Comparison of ENCODE assay signal across 4 cellular contexts in the genomic region with DNA sequence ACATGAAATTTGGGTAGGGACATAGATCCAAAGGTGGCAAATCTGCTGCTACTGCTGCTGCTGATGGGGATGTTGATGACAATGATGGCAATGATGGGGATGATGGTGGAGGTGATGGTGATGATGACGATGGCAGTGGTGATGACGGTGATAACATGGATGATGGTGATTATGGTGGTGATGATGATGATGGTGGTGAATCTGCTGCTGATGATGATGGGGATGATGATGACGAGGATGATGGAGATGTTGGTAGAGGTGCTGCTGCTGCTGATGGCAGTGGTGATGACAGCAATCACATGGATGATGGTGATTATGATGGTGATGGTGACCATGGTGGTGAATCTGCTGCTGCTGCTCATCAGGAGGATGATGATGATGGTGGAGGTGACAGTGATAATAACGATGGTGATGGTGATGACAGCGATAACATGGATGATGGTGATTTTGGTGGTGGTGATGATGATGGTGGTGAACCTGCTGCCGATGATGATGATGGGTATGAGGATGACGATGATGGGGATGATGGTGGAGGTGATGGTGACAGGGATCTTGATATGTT.
TF ChIP-seq lines count a peak whose summit lies in the region.

No MANE protein-coding gene starts in this region.

TF ChIP-seq in HEK293, 187 proteins besides CTCF, POLR2A, EP300 and RAD21 (continues in another document):
- TF ChIP-seq ZNF114 (tag by site-specific recombination; IDR thresholded peaks at IDR 0.05) (no peak), ZNF248 (tag by site-specific recombination; IDR thresholded peaks at IDR 0.05) (peak; percentile 32; the same call in 1 of the 2 replicates), MEIS1 (CRISPR knock-in tag; IDR thresholded peaks at IDR 0.05; ENCODE audit: borderline replicate concordance) (no peak), ZNF514 (tag by site-specific recombination; IDR thresholded peaks at IDR 0.05) (0 out of 2 replicates have a peak, but pooled peaks have one; percentile 20), ZNF621 (tag by site-specific recombination; IDR thresholded peaks at IDR 0.05) (0 out of 2 replicates have a peak, but pooled peaks have one; percentile 27), ZNF571 (tag by site-specific recombination; IDR thresholded peaks at IDR 0.05) (peak; percentile 18; the same call in 1 of the 2 replicates), ZNF292 (tag by site-specific recombination; IDR thresholded peaks at IDR 0.05; ENCODE audit: borderline replicate concordance, low read depth) (no peak), SALL2 (tag by site-specific recombination; IDR thresholded peaks at IDR 0.05; ENCODE audit: borderline replicate concordance) (0 out of 2 replicates have a peak, but pooled peaks have one; percentile 83)
- TF ChIP-seq, protein P1, sequence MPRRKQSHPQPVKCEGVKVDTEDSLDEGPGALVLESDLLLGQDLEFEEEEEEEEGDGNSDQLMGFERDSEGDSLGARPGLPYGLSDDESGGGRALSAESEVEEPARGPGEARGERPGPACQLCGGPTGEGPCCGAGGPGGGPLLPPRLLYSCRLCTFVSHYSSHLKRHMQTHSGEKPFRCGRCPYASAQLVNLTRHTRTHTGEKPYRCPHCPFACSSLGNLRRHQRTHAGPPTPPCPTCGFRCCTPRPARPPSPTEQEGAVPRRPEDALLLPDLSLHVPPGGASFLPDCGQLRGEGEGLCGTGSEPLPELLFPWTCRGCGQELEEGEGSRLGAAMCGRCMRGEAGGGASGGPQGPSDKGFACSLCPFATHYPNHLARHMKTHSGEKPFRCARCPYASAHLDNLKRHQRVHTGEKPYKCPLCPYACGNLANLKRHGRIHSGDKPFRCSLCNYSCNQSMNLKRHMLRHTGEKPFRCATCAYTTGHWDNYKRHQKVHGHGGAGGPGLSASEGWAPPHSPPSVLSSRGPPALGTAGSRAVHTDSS (tag by site-specific recombination; IDR thresholded peaks at IDR 0.05) = peak; percentile 95
- TF ChIP-seq, protein P2, sequence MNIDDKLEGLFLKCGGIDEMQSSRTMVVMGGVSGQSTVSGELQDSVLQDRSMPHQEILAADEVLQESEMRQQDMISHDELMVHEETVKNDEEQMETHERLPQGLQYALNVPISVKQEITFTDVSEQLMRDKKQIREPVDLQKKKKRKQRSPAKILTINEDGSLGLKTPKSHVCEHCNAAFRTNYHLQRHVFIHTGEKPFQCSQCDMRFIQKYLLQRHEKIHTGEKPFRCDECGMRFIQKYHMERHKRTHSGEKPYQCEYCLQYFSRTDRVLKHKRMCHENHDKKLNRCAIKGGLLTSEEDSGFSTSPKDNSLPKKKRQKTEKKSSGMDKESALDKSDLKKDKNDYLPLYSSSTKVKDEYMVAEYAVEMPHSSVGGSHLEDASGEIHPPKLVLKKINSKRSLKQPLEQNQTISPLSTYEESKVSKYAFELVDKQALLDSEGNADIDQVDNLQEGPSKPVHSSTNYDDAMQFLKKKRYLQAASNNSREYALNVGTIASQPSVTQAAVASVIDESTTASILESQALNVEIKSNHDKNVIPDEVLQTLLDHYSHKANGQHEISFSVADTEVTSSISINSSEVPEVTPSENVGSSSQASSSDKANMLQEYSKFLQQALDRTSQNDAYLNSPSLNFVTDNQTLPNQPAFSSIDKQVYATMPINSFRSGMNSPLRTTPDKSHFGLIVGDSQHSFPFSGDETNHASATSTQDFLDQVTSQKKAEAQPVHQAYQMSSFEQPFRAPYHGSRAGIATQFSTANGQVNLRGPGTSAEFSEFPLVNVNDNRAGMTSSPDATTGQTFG (tag by site-specific recombination; IDR thresholded peaks at IDR 0.05; ENCODE audit: borderline replicate concordance) = 0 out of 2 replicates have a peak, but pooled peaks have one; percentile 10

TF ChIP-seq in IMR-90, 13 proteins besides CTCF, POLR2A, EP300 and RAD21:
- TF ChIP-seq, protein P3, sequence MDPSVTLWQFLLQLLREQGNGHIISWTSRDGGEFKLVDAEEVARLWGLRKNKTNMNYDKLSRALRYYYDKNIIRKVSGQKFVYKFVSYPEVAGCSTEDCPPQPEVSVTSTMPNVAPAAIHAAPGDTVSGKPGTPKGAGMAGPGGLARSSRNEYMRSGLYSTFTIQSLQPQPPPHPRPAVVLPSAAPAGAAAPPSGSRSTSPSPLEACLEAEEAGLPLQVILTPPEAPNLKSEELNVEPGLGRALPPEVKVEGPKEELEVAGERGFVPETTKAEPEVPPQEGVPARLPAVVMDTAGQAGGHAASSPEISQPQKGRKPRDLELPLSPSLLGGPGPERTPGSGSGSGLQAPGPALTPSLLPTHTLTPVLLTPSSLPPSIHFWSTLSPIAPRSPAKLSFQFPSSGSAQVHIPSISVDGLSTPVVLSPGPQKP (IDR thresholded peaks at IDR 0.05; ENCODE audit: borderline replicate concordance, low read depth, low read length) = no peak

TF ChIP-seq in H1, 55 proteins besides CTCF, POLR2A, EP300 and RAD21:
- TF ChIP-seq KDM1A (IDR thresholded peaks at IDR 0.05; ENCODE audit: borderline replicate concordance, low read length) (no peak), ASH2L (IDR thresholded peaks at IDR 0.05; ENCODE audit: low read length) (no peak), CBX5 (IDR thresholded peaks at IDR 0.05; ENCODE audit: low read depth, low read length) (no peak), BACH1 (IDR thresholded peaks at IDR 0.05; ENCODE audit: low read length) (no peak)
TF ChIP-seq in H1: peak in this region for 0.

TF ChIP-seq in GM23338, 12 proteins besides CTCF, POLR2A, EP300 and RAD21:
- TF ChIP-seq EZH2 (IDR thresholded peaks at IDR 0.05; ENCODE audit: low read depth, unreplicated experiment) (no peak), ZNF331 (CRISPR knock-in tag; IDR thresholded peaks at IDR 0.05; ENCODE audit: low read depth) (no peak), POLR2AphosphoS5 (IDR thresholded peaks at IDR 0.05; ENCODE audit: low read depth) (no peak), STAT1 (IDR thresholded peaks at IDR 0.05; ENCODE audit: unreplicated experiment) (no peak), CREB1 (CRISPR knock-in tag; IDR thresholded peaks at IDR 0.05; ENCODE audit: low read depth) (no peak), EZH2phosphoT487 (IDR thresholded peaks at IDR 0.05; ENCODE audit: unreplicated experiment) (no peak), NANOG (IDR thresholded peaks at IDR 0.05; ENCODE audit: borderline replicate concordance) (no peak)
- TF ChIP-seq, protein P4, sequence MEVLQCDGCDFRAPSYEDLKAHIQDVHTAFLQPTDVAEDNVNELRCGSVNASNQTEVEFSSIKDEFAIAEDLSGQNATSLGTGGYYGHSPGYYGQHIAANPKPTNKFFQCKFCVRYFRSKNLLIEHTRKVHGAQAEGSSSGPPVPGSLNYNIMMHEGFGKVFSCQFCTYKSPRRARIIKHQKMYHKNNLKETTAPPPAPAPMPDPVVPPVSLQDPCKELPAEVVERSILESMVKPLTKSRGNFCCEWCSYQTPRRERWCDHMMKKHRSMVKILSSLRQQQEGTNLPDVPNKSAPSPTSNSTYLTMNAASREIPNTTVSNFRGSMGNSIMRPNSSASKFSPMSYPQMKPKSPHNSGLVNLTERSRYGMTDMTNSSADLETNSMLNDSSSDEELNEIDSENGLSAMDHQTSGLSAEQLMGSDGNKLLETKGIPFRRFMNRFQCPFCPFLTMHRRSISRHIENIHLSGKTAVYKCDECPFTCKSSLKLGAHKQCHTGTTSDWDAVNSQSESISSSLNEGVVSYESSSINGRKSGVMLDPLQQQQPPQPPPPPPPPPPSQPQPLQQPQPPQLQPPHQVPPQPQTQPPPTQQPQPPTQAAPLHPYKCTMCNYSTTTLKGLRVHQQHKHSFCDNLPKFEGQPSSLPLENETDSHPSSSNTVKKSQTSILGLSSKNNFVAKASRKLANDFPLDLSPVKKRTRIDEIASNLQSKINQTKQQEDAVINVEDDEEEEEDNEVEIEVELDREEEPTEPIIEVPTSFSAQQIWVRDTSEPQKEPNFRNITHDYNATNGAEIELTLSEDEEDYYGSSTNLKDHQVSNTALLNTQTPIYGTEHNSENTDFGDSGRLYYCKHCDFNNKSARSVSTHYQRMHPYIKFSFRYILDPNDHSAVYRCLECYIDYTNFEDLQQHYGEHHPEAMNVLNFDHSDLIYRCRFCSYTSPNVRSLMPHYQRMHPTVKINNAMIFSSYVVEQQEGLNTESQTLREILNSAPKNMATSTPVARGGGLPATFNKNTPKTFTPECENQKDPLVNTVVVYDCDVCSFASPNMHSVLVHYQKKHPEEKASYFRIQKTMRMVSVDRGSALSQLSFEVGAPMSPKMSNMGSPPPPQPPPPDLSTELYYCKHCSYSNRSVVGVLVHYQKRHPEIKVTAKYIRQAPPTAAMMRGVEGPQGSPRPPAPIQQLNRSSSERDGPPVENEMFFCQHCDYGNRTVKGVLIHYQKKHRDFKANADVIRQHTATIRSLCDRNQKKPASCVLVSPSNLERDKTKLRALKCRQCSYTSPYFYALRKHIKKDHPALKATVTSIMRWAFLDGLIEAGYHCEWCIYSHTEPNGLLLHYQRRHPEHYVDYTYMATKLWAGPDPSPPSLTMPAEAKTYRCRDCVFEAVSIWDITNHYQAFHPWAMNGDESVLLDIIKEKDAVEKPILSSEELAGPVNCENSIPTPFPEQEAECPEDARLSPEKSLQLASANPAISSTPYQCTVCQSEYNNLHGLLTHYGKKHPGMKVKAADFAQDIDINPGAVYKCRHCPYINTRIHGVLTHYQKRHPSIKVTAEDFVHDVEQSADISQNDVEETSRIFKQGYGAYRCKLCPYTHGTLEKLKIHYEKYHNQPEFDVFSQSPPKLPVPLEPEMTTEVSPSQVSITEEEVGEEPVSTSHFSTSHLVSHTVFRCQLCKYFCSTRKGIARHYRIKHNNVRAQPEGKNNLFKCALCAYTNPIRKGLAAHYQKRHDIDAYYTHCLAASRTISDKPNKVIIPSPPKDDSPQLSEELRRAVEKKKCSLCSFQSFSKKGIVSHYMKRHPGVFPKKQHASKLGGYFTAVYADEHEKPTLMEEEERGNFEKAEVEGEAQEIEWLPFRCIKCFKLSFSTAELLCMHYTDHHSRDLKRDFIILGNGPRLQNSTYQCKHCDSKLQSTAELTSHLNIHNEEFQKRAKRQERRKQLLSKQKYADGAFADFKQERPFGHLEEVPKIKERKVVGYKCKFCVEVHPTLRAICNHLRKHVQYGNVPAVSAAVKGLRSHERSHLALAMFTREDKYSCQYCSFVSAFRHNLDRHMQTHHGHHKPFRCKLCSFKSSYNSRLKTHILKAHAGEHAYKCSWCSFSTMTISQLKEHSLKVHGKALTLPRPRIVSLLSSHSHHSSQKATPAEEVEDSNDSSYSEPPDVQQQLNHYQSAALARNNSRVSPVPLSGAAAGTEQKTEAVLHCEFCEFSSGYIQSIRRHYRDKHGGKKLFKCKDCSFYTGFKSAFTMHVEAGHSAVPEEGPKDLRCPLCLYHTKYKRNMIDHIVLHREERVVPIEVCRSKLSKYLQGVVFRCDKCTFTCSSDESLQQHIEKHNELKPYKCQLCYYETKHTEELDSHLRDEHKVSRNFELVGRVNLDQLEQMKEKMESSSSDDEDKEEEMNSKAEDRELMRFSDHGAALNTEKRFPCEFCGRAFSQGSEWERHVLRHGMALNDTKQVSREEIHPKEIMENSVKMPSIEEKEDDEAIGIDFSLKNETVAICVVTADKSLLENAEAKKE (CRISPR knock-in tag; IDR thresholded peaks at IDR 0.05) = no peak
- TF ChIP-seq, protein P5, sequence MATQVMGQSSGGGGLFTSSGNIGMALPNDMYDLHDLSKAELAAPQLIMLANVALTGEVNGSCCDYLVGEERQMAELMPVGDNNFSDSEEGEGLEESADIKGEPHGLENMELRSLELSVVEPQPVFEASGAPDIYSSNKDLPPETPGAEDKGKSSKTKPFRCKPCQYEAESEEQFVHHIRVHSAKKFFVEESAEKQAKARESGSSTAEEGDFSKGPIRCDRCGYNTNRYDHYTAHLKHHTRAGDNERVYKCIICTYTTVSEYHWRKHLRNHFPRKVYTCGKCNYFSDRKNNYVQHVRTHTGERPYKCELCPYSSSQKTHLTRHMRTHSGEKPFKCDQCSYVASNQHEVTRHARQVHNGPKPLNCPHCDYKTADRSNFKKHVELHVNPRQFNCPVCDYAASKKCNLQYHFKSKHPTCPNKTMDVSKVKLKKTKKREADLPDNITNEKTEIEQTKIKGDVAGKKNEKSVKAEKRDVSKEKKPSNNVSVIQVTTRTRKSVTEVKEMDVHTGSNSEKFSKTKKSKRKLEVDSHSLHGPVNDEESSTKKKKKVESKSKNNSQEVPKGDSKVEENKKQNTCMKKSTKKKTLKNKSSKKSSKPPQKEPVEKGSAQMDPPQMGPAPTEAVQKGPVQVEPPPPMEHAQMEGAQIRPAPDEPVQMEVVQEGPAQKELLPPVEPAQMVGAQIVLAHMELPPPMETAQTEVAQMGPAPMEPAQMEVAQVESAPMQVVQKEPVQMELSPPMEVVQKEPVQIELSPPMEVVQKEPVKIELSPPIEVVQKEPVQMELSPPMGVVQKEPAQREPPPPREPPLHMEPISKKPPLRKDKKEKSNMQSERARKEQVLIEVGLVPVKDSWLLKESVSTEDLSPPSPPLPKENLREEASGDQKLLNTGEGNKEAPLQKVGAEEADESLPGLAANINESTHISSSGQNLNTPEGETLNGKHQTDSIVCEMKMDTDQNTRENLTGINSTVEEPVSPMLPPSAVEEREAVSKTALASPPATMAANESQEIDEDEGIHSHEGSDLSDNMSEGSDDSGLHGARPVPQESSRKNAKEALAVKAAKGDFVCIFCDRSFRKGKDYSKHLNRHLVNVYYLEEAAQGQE (IDR thresholded peaks at IDR 0.05; ENCODE audit: unreplicated experiment) = no peak
